In the genomic region with DNA sequence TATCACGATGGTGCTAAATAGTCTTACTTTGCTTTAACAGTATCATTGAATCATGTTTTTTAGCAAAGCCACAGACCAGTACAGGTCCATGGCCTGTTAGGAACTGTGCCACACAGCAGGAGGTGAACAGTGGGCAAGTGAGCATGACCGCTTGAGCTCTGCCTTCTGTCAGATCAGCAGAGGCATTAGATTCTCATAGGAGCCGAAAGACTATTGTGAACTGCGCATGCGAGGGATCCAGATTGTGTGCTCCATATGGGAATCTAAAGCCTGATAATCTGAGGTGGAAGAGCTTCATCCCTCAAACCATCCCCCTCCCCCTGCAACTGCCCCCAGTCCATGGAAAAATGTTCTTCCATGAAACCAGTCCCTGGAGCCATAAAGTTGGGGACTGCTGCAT, we compare ENCODE assay signal across 23 cellular contexts.
"Had no signal": no experiment of that assay in that cellular context is flagged by ENCODE, and none has a peak within 500 bp of the region (broad histone marks: within the 10 kb centered on the region; RNA-seq: fewer than 3 reads in every experiment).

No MANE protein-coding gene starts in this region.

- FAIRE-seq: islet of Langerhans had no signal

- ATAC-seq: natural killer cell; right lobe of liver; stimulated activated memory B cell treated with anti-CD40 and anti-IgM and Interleukin-4, amounts not matched to agents 10 μg/mL and 1 μg/mL and 100 μg/mL, for 72 hours; stimulated activated naive CD8-positive, alpha-beta T cell treated with anti-CD3 and anti-CD28 coated beads, Interleukin-15, amount 100 ng/mL, for 72 hours had no signal

- DNase-seq: immature natural killer cell; left ventricle myocardium inferior; mesendoderm; naive B cell; natural killer cell; nephron progenitor cell; ovary; right lobe of liver; stimulated activated CD4-positive, alpha-beta T cell treated with anti-CD3 and anti-CD28 coated beads, Interleukin-1b, Interleukin-23, amount 100 ng/mL, for 48 hours; stimulated activated CD4-positive, alpha-beta T cell treated with anti-CD3 and anti-CD28 coated beads, Interleukin-2, amount 100 ng/mL, for 48 hours; stimulated activated CD4-positive, alpha-beta T cell treated with anti-CD3 and anti-CD28 coated beads, Interleukin-4, amount 100 ng/mL, for 4 hours; stimulated activated CD8-positive, alpha-beta memory T cell treated with anti-CD3 and anti-CD28 coated beads, Interleukin-4, amount 100 ng/mL, for 48 hours; stimulated activated naive CD4-positive, alpha-beta T cell treated with Interleukin-2 at 50 U/mL for 16 hours; stimulated activated naive CD8-positive, alpha-beta T cell treated with anti-CD3 and anti-CD28 coated beads, Interleukin-15, amount 100 ng/mL, for 72 hours; substantia nigra; uterus had no signal

- H3K27me3 ChIP-seq: neural progenitor cell, ovary, right atrium auricular region, right lobe of liver, tibial nerve, uterus had no signal

- H3K4me3 ChIP-seq: left ventricle myocardium inferior, lung, neural progenitor cell, ovary, right atrium auricular region, right lobe of liver, smooth muscle cell, tibial nerve, uterus had no signal

- H3K36me3 ChIP-seq: left ventricle myocardium inferior, neural progenitor cell, ovary, right atrium auricular region, right lobe of liver, tibial nerve, uterus had no signal
